ENCODE assay signal across 11 cellular contexts in the genomic region with DNA sequence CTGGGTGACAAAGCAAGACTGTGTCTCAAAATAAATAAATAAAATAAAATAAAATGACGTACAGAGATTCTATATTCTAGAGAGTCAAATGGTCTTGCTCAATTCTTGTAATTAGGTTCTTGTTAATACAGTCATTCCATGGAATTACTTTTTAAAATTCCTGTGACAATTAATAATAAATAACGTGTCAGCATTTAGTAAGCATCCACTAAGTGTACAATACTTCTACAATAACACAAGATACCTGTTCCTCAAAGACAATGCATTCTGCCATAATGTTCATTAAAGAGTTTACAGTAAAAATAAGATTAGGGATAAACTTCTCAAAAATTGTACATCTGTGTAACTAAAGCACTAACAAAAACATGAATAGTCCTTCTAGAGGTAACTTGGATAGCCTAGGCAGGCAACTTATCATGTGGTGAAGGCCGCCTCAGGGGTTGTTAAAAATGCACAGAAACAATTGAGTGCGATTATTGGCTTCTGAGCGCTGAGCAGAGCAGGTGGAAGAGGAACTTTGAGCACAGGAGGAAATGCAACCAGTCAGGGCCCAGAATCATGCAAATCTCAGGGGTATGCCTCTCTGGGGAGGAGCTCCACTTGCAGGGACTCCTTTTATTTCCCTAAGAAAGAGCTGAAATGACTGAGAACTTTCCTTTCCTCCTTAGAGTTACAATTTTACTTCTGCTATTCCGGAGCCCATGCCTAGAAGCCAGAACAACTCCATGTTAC. TPM values are rescaled to one million over a fixed set of nuclear protein-coding genes. Genes with fewer than 3 reads are reported as not detected.
DNase-seq lines count a peak whose midpoint lies in the region; ATAC-seq and TF ChIP-seq lines count a peak whose summit lies in the region.
"Had no signal": no experiment of that assay in that cellular context is flagged by ENCODE, and none has a peak within 500 bp of the region (broad histone marks: within the 10 kb centered on the region; RNA-seq: fewer than 3 reads in every experiment).

No MANE protein-coding gene starts in this region.

- H2AFZ ChIP-seq in osteoblast (ENCODE audit: low read length): no peak overlapping the region

- peaks cover 0 to 11% (median 4%) of the 10 kb centered on the region in 7 donors for H3K9me3 Mint-ChIP-seq in CD14-positive monocyte
- no peaks in the 10 kb centered on the region for H3K9me3 Mint-ChIP-seq in activated T-cell treated with anti-CD3 and anti-CD28 coated beads, Interleukin-2, amount 50 U/mL, for 4 hours

- H3K27ac ChIP-seq in Peyer's patch: peak overlapping the region in 1 of 4 donors; percentile 55
- H3K27ac ChIP-seq in osteoblast (ENCODE audit: low read depth, low read length): no peak overlapping the region
- H3K27ac ChIP-seq: C4-2B, vagina had no signal

- intact Hi-C loops in CD14-positive monocyte (cut with micrococcal nuclease): no loop called here

- DNase-seq in CD14-positive monocyte (ENCODE audit: low spot score) (no peak), Peyer's patch (peak in 2 of 3 donors; percentile 71 to 74), osteoblast (ENCODE audit: insufficient read length, low spot score, missing footprints) (no peak), NCI-H2227 treated with DMSO at 0.1 percent for 48 hours (lab: John Stamatoyannopoulos, UW) (no peak), NCI-H187 treated with DMSO at 0.1 percent for 48 hours (lab: John Stamatoyannopoulos, UW) (no peak)
- no peak for DNase-seq in activated T-cell treated with anti-CD3 and anti-CD28 coated beads, Interleukin-2, amount 50 U/mL, for 4 hours
- DNase-seq: aorta had no signal

- H3K4me3 ChIP-seq in Peyer's patch (no peak overlapping the region), osteoblast (ENCODE audit: insufficient read depth, low read length) (no peak overlapping the region)
- H3K4me3 ChIP-seq: vagina had no signal

- H3K27me3 ChIP-seq in Peyer's patch (no peaks in the 10 kb centered on the region), osteoblast (ENCODE audit: insufficient read depth, low read length) (no peaks in the 10 kb centered on the region)
- H3K27me3 ChIP-seq: vagina had no signal

- H3K36me3 ChIP-seq in Peyer's patch (peaks cover 0 to 45% (median 4%) of the 10 kb centered on the region in 3 donors), osteoblast (ENCODE audit: insufficient read depth, low read length) (peaks cover 19% of the 10 kb centered on the region)

- H3K27me3 Mint-ChIP-seq in CD14-positive monocyte (ENCODE audit: low read depth in 3 of 3): no peaks in the 10 kb centered on the region
- no peaks in the 10 kb centered on the region for H3K27me3 Mint-ChIP-seq in activated T-cell treated with anti-CD3 and anti-CD28 coated beads, Interleukin-2, amount 50 U/mL, for 4 hours (ENCODE audit: low read depth)

- H3K27ac Mint-ChIP-seq in CD14-positive monocyte: peak overlapping the region in 6 of 7 donors; percentile 12 to 76 (median 35)

- TF ChIP-seq POLR2A in Peyer's patch (IDR thresholded peaks at IDR 0.05): no peak

- H3K4me2 ChIP-seq in osteoblast (ENCODE audit: insufficient read depth, low read length): no peak overlapping the region

- H3K4me1 Mint-ChIP-seq in CD14-positive monocyte: peaks cover 22% of the 10 kb centered on the region
- no peaks in the 10 kb centered on the region for H3K4me1 Mint-ChIP-seq in activated T-cell treated with anti-CD3 and anti-CD28 coated beads, Interleukin-2, amount 50 U/mL, for 4 hours (ENCODE audit: low read depth)

- ATAC-seq in GM19351 (IDR thresholded peaks at IDR 0.05; ENCODE audit: unreplicated experiment) (peak; percentile 99), HG03025 (IDR thresholded peaks at IDR 0.05; ENCODE audit: low FRiP score, unreplicated experiment) (peak; percentile 92)
- no peak for ATAC-seq in activated T-cell treated with anti-CD3 and anti-CD28 coated beads, Interleukin-2, amount 50 U/mL, for 4 hours

- no peak for TF ChIP-seq CTCF in CD14-positive monocyte (IDR thresholded peaks at IDR 0.05)
- TF ChIP-seq CTCF in Peyer's patch (IDR thresholded peaks at IDR 0.05): no peak
- TF ChIP-seq CTCF in osteoblast (IDR thresholded peaks at IDR 0.05; ENCODE audit: extremely low read depth, low read depth, low read length): no peak

- peaks cover 37 to 41% of the 10 kb centered on the region in 2 donors for H3K36me3 Mint-ChIP-seq in CD14-positive monocyte
- peaks cover 27% of the 10 kb centered on the region for H3K36me3 Mint-ChIP-seq in activated T-cell treated with anti-CD3 and anti-CD28 coated beads, Interleukin-2, amount 50 U/mL, for 4 hours (ENCODE audit: insufficient read depth)

- H3K4me1 ChIP-seq in Peyer's patch: no peaks in the 10 kb centered on the region
- H3K4me1 ChIP-seq in osteoblast (ENCODE audit: insufficient read depth, low read length): no peaks in the 10 kb centered on the region
- H3K4me1 ChIP-seq: vagina had no signal

- peak overlapping the region in 1 of 2 donors; percentile 41 for H3K4me3 Mint-ChIP-seq in CD14-positive monocyte
- H3K4me3 Mint-ChIP-seq in activated T-cell treated with anti-CD3 and anti-CD28 coated beads, Interleukin-2, amount 50 U/mL, for 4 hours: no peak overlapping the region

- H3K9me3 ChIP-seq in Peyer's patch (no peaks in the 10 kb centered on the region), osteoblast (ENCODE audit: low read depth, low read length) (no peaks in the 10 kb centered on the region)
- H3K9me3 ChIP-seq: vagina had no signal

- H4K20me1 ChIP-seq in osteoblast (ENCODE audit: insufficient read depth, low read length): no peaks in the 10 kb centered on the region

- no peaks in the 10 kb centered on the region for H3K79me2 ChIP-seq in osteoblast (ENCODE audit: insufficient read depth, low read length)

RNA-seq across cellular contexts. Expression of a gene that starts 37.1 kb away (rescaled TPM):
- 1 to 10 TPM; 5.8 to 7.8 TPM for polyA plus RNA-seq in CD14-positive monocyte
- total RNA-seq in Peyer's patch (10 to 100 TPM in 3 of 4 donors, 1 to 10 TPM in 1; 8.2 to 19.8 (median 12.8) TPM), osteoblast (12.7 and 13.8 TPM in 2 replicates)
- 10 to 100 TPM; 20.8 to 22.5 (median 20.9) TPM for total RNA-seq in activated T-cell treated with anti-CD3 and anti-CD28 coated beads, Interleukin-2, amount 50 U/mL, for 4 hours

RNA-seq across cellular contexts. Expression of a gene that starts 37.2 kb away (rescaled TPM):
- polyA plus RNA-seq in CD14-positive monocyte: 1 to 10 TPM; 4.5 to 6.7 TPM
- total RNA-seq in Peyer's patch (1 to 10 TPM; 4.1 to 6.3 (median 5.1) TPM), osteoblast (4.4 and 5.1 TPM in 2 replicates)
- 1 to 10 TPM; 8.4 to 8.6 (median 8.5) TPM for total RNA-seq in activated T-cell treated with anti-CD3 and anti-CD28 coated beads, Interleukin-2, amount 50 U/mL, for 4 hours

Comparison
In these comparisons a context has a peak if more than half of its experiments do, and no peak if none do; other contexts are left out.
1. DNase-seq: peak in Peyer's patch (2 of 3); none in CD14-positive monocyte (single experiment), osteoblast (single experiment), NCI-H2227 treated with DMSO at 0.1 percent for 48 hours (single experiment), NCI-H187 treated with DMSO at 0.1 percent for 48 hours (single experiment) and activated T-cell treated with anti-CD3 and anti-CD28 coated beads, Interleukin-2, amount 50 U/mL, for 4 hours (single experiment).
2. ATAC-seq: peak in GM19351 (single experiment) and HG03025 (single experiment); none in activated T-cell treated with anti-CD3 and anti-CD28 coated beads, Interleukin-2, amount 50 U/mL, for 4 hours (0 of 2).